In genomic region chr17:63436523-63437110, GRCh38 we compare ENCODE assay signal across 7 cellular contexts. TPM values are rescaled to one million over a fixed set of nuclear protein-coding genes. Genes with fewer than 3 reads are reported as not detected.
A peak's percentile ranks its signal among the peaks of the same experiment; 100 is the strongest.
DNase-seq lines count a peak whose midpoint lies in the region; ATAC-seq and TF ChIP-seq lines count a peak whose summit lies in the region.

No MANE protein-coding gene starts in this region.

- H3K27ac ChIP-seq in angular gyrus (ENCODE audit: low read depth, low read length) (peak overlapping the region; percentile 74), mesendoderm (ENCODE audit: low read depth, low read length) (no peak overlapping the region)

- H2BK120ac ChIP-seq in mesendoderm (ENCODE audit: low read depth, low read length) = no peak overlapping the region

- H2BK5ac ChIP-seq in mesendoderm (ENCODE audit: low read length) = no peak overlapping the region

- TF ChIP-seq CTCF in HFF-Myc (IDR thresholded peaks at IDR 0.05; ENCODE audit: low read depth, low read length, missing control alignments) (peak; percentile 24), osteocyte (IDR thresholded peaks at IDR 0.05) (no peak)

- H4K5ac ChIP-seq in mesendoderm (ENCODE audit: low read length) = no peak overlapping the region

- H3K4me1 ChIP-seq in mesendoderm (ENCODE audit: control insufficient read depth, low read depth, low read length) = no peaks in the 10 kb centered on the region

- H3K4me1 Mint-ChIP-seq in osteocyte (ENCODE audit: unreplicated experiment) = peaks cover 35% of the 10 kb centered on the region

- H3K4ac ChIP-seq in mesendoderm (ENCODE audit: low read depth, low read length) = no peak overlapping the region

- DNase-seq in COLO668 (lab: John Stamatoyannopoulos, UW; ENCODE audit: unreplicated experiment) = peak; percentile 4
- no peak for DNase-seq in HFF-Myc (ENCODE audit: extremely low read depth, low read depth)
- peak; percentile 50 for DNase-seq in mesendoderm
- no peak for DNase-seq in osteocyte (ENCODE audit: extremely low spot score, unreplicated experiment)
- no peak for DNase-seq in GDM1 (lab: John Stamatoyannopoulos, UW)

- H3K4me3 ChIP-seq in HFF-Myc (replicated peaks; ENCODE audit: low read depth, low read length) = no peak overlapping the region
- H3K4me3 ChIP-seq in mesendoderm (ENCODE audit: low read length) = no peak overlapping the region

- no peak overlapping the region for H3K4me3 Mint-ChIP-seq in osteocyte (ENCODE audit: unreplicated experiment)

- WGBS in mesendoderm (ENCODE audit: extremely low coverage, insufficient coverage, low lambda C conversion rate) = no CpG with 5 or more reads among the region's 17 CpGs

- H3K27ac Mint-ChIP-seq in osteocyte (ENCODE audit: unreplicated experiment) = no peak overlapping the region

- H3K18ac ChIP-seq in mesendoderm (ENCODE audit: low read length) = no peak overlapping the region

- no peaks in the 10 kb centered on the region for H3K9me3 Mint-ChIP-seq in osteocyte (ENCODE audit: unreplicated experiment)

- no peaks in the 10 kb centered on the region for H3K27me3 ChIP-seq in mesendoderm (ENCODE audit: insufficient read depth, low read length, poor library complexity)

- H4K8ac ChIP-seq in mesendoderm (ENCODE audit: low read depth, low read length) = no peak overlapping the region

- H3K79me2 ChIP-seq in mesendoderm (ENCODE audit: control insufficient read depth, insufficient read depth, low read length) = no peaks in the 10 kb centered on the region

- H3K36me3 ChIP-seq in mesendoderm (ENCODE audit: control insufficient read depth, insufficient read depth, low read length) = no peaks in the 10 kb centered on the region

- no peak overlapping the region for H3K9ac ChIP-seq in mesendoderm (ENCODE audit: low read length)

- H2BK15ac ChIP-seq in mesendoderm (replicated peaks; ENCODE audit: low read depth) = no peak overlapping the region

- no peaks in the 10 kb centered on the region for H3K27me3 Mint-ChIP-seq in osteocyte (ENCODE audit: unreplicated experiment)

- H2AK5ac ChIP-seq in mesendoderm (ENCODE audit: low read length) = no peak overlapping the region

- no peak overlapping the region for H3K4me2 ChIP-seq in mesendoderm (ENCODE audit: low read length)

- ATAC-seq in GM18858 (IDR thresholded peaks at IDR 0.05; ENCODE audit: unreplicated experiment) = no peak

- H3K23ac ChIP-seq in mesendoderm (ENCODE audit: low read length) = no peak overlapping the region

- no peak overlapping the region for H3K56ac ChIP-seq in mesendoderm (ENCODE audit: low read length)

- H3K36me3 Mint-ChIP-seq in osteocyte (ENCODE audit: unreplicated experiment) = no peaks in the 10 kb centered on the region

- no peaks in the 10 kb centered on the region for H3K79me1 ChIP-seq in mesendoderm (ENCODE audit: low read length)

RNA-seq across cellular contexts. Expression of gene CYB561, which starts 9.5 kb away (rescaled TPM):
- polyA plus RNA-seq in mesendoderm (2013, experiment 1 of 2) = 25.0 TPM
- polyA plus RNA-seq in mesendoderm (2013, experiment 2 of 2) = 24.4 TPM
- 5.7 and 6.1 TPM in 2 replicates for total RNA-seq in osteocyte

RNA-seq across cellular contexts. Expression of gene ACE, which starts 40.2 kb away (rescaled TPM):
- polyA plus RNA-seq in mesendoderm (2013, experiment 1 of 2) = 1.1 TPM
- polyA plus RNA-seq in mesendoderm (2013, experiment 2 of 2) = 1.2 TPM
- total RNA-seq in osteocyte = 0.91 and 1.1 TPM in 2 replicates

Comparison
In these comparisons a context has a peak if more than half of its experiments do, and no peak if none do; other contexts are left out.
1. DNase-seq: peak in COLO668 (single experiment) and mesendoderm (single experiment); none in HFF-Myc (single experiment), osteocyte (single experiment) and GDM1 (single experiment).